In genomic region chr19:42178791-42179500, GRCh38 we compare ENCODE assay signal across 10 cellular contexts. TPM values are rescaled to one million over a fixed set of nuclear protein-coding genes. Genes with fewer than 3 reads are reported as not detected.
A peak's percentile ranks its signal among the peaks of the same experiment; 100 is the strongest.
DNase-seq lines count a peak whose midpoint lies in the region; ATAC-seq, FAIRE-seq and TF ChIP-seq lines count a peak whose summit lies in the region.
"Had no signal": no experiment of that assay in that cellular context is flagged by ENCODE, and none has a peak within 500 bp of the region (broad histone marks: within the 10 kb centered on the region; RNA-seq: fewer than 3 reads in every experiment).

No MANE protein-coding gene starts in this region.

- H2AFZ ChIP-seq in K562 (ENCODE audit: low read depth, low read length) (no peak overlapping the region), neural cell (ENCODE audit: low read depth, low read length) (no peak overlapping the region)

- no peak for TF ChIP-seq RAD21 in K562 (CRISPR knock-in tag; conservative IDR thresholded peaks at IDR 0.05 in 1 of 2, IDR thresholded peaks at IDR 0.05 in 1 of 2)
- peak; percentile 25 for TF ChIP-seq RAD21 in neural cell (conservative IDR thresholded peaks at IDR 0.05)

- peaks cover 0 to 15% of the 10 kb centered on the region in 2 experiments; a peak in 3 of 5 replicates for H3K4me1 ChIP-seq in K562 (replicated peaks in 1 of 2; ENCODE audit: control insufficient read depth in 2 of 2, insufficient read depth in 2 of 2, low read length in 2 of 2)

- H3K79me2 ChIP-seq in K562 (ENCODE audit: control insufficient read depth, insufficient read depth, low read length) (no peaks in the 10 kb centered on the region), neural cell (replicated peaks; ENCODE audit: insufficient read depth, low read length) (peaks cover 24% of the 10 kb centered on the region)

- no peaks in the 10 kb centered on the region for H3K36me3 ChIP-seq in K562 (ENCODE audit: control insufficient read depth, insufficient read depth, low read length)
- H3K36me3 ChIP-seq in neural cell (ENCODE audit: insufficient read depth, low read length) = no peaks in the 10 kb centered on the region
- H3K36me3 ChIP-seq: BLaER1, upper lobe of left lung had no signal

- no peak overlapping the region for H3K4me3 ChIP-seq in K562
- H3K4me3 ChIP-seq in neural cell (ENCODE audit: low read length) = no peak overlapping the region
- H3K4me3 ChIP-seq: BLaER1, upper lobe of left lung had no signal

- in situ Hi-C loops in K562 (cut with MboI) = no loop called here

- no peak for TF ChIP-seq POLR2A in K562 (conservative IDR thresholded peaks at IDR 0.05)

- H3K9me3 ChIP-seq in K562 (replicated peaks; ENCODE audit: control insufficient read depth, insufficient read depth, low read depth, low read length) = no peaks in the 10 kb centered on the region
- no peaks in the 10 kb centered on the region for H3K9me3 ChIP-seq in neural cell (ENCODE audit: low read length)
- H3K9me3 ChIP-seq: BLaER1, upper lobe of left lung had no signal

- H3K27me3 ChIP-seq in K562 (ENCODE audit: control insufficient read depth in 2 of 2, insufficient read depth in 2 of 2, low read length in 2 of 2) = peaks cover 45 to 65% of the 10 kb centered on the region in 2 experiments
- H3K27me3 ChIP-seq in neural cell (ENCODE audit: insufficient read depth, low read depth, low read length) = no peaks in the 10 kb centered on the region

- H3K9me2 ChIP-seq in neural cell (ENCODE audit: insufficient read depth, low read length) = no peaks in the 10 kb centered on the region

- no peaks in the 10 kb centered on the region for H3K9me1 ChIP-seq in K562 (ENCODE audit: control insufficient read depth, insufficient read depth, low read length)

- peaks cover 14% of the 10 kb centered on the region; the same call in 1 of the 2 replicates for H4K20me1 ChIP-seq in K562 (replicated peaks; ENCODE audit: control insufficient read depth, insufficient read depth, low read length)
- no peaks in the 10 kb centered on the region for H4K20me1 ChIP-seq in neural cell (ENCODE audit: insufficient read depth)

- no peak for FAIRE-seq in K562 (lab: Jason Lieb, UNC)

- TF ChIP-seq EP300 in K562 (IDR thresholded peaks at IDR 0.05; ENCODE audit: low read length) (no peak), neural cell (conservative IDR thresholded peaks at IDR 0.05; ENCODE audit: poor library complexity, severe bottlenecking) (no peak)

- WGBS in K562 (ENCODE audit: insufficient coverage, low coverage, missing lambda C conversion rate) = 3% methylated on average over 3 of the region's 4 CpGs

- H3K4me2 ChIP-seq in K562 (ENCODE audit: insufficient read depth, low read length) = no peak overlapping the region
- no peak overlapping the region for H3K4me2 ChIP-seq in neural cell (ENCODE audit: low read length)
- H3K4me2 ChIP-seq: BLaER1 had no signal

- TF ChIP-seq CTCF in K562 (IDR thresholded peaks at IDR 0.05 in 2 of 3, conservative IDR thresholded peaks at IDR 0.05 in 1 of 3; ENCODE audit: insufficient read depth in 2 of 3, low read depth in 1 of 3, low read length in 3 of 3) (peak; percentile 36 to 59 (median 43)), neural cell (IDR thresholded peaks at IDR 0.05; ENCODE audit: poor library complexity, severe bottlenecking) (peak; percentile 63)

- no peak overlapping the region for H3K27ac ChIP-seq in K562 (ENCODE audit: extremely low read depth, low read depth, low read length)
- H3K27ac ChIP-seq in neural cell (ENCODE audit: low read length) = peak overlapping the region; percentile 100
- H3K27ac ChIP-seq: BLaER1, upper lobe of left lung had no signal

- peak; percentile 74 for ATAC-seq in K562
- ATAC-seq in GM18520 (IDR thresholded peaks at IDR 0.05; ENCODE audit: unreplicated experiment) = no peak

- no TSS peak for BruUV-seq in K562 (replicated peaks; lab: Mats Ljungman, UMichigan)

- POLR2A ChIA-PET in K562 (lab: Yijun Ruan, JAX) = no interaction called here

- peaks cover 7% of the 10 kb centered on the region for H3F3A ChIP-seq in neural cell (ENCODE audit: insufficient read depth, low read length, poor library complexity, severe bottlenecking)

- intact Hi-C loops in K562 (cut with micrococcal nuclease) = no loop called here

- H3K9ac ChIP-seq in K562 (ENCODE audit: insufficient read depth in 1 of 2, low read depth in 2 of 2, low read length in 2 of 2) = no peak overlapping the region
- H3K9ac ChIP-seq in neural cell (ENCODE audit: low read length) = peak overlapping the region; percentile 87
- H3K9ac ChIP-seq: BLaER1 had no signal

- CTCF ChIA-PET in K562 (lab: Yijun Ruan, JAX; ENCODE audit: low intra/inter-chr PET ratio) = no interaction called here

- DNase-seq in NCI-H748 (lab: John Stamatoyannopoulos, UW; ENCODE audit: unreplicated experiment) (peak; percentile 33), NCI-H748 treated with DMSO at 0.1 percent for 48 hours (lab: John Stamatoyannopoulos, UW) (no peak), HuH-7 (ENCODE audit: low spot score) (peak; percentile 55), K562 (ENCODE audit: extremely low read depth in 1 of 4, low spot score in 3 of 4) (peak; percentile 37 to 76 (median 64)), NCI-H187 treated with DMSO at 0.1 percent for 48 hours (lab: John Stamatoyannopoulos, UW) (no peak)
- no peak for DNase-seq in stimulated activated CD4-positive, alpha-beta T cell treated with anti-CD3 and anti-CD28 coated beads, Interleukin-2, amount 100 ng/mL, for 24 hours

TF ChIP-seq in K562, 482 proteins besides CTCF, POLR2A, EP300 and RAD21 (continues in another document):
- TF ChIP-seq ZBTB7A (IDR thresholded peaks at IDR 0.05; ENCODE audit: borderline replicate concordance, control insufficient read depth, low read depth, low read length) = peak; percentile 78

RNA-seq across cellular contexts. Expression of gene DEDD2, which starts 38.5 kb away (rescaled TPM):
- total RNA-seq in K562 (2011; cell fraction: chromatin; rRNA removed; ENCODE audit: low replicate concordance) = 11.8 and 32.9 TPM in 2 replicates
- total RNA-seq in K562 (2011; cell fraction: nucleolus; rRNA removed) = 28.2 and 29.9 TPM in 2 replicates
- total RNA-seq in K562 (2011; cell fraction: nucleoplasm; rRNA removed) = 20.2 and 21.2 TPM in 2 replicates
- 37.5 and 53.6 TPM in 2 replicates for total RNA-seq in K562 (2014; rRNA removed)
- total RNA-seq in K562 (2014; rRNA removed; fragmentation: Illumina TruSeq; extraction: Trizol) = 12.5 and 16.8 TPM in 2 replicates
- 24.1 and 24.5 TPM in 2 replicates for total RNA-seq in K562 (2015; rRNA removed; fragmentation: Illumina TruSeq; extraction: Trizol)
- 35.9 and 37.3 TPM in 2 replicates for total RNA-seq in K562 (2021)
- 29.2 and 36.2 TPM in 2 replicates for polyA plus RNA-seq in K562 (2011; rRNA removed)
- 52.8 and 104 TPM in 2 replicates for polyA plus RNA-seq in K562 (2011; cell fraction: cytosol; rRNA removed)
- 35.0 and 53.5 TPM in 2 replicates for polyA plus RNA-seq in K562 (2011; cell fraction: nucleus; rRNA removed)
- 28.1 and 29.6 TPM in 2 replicates for polyA plus RNA-seq in K562 (2012)
- 31.3 and 34.0 TPM in 2 replicates for polyA plus RNA-seq in K562 (2014; fragmentation: Illumina TruSeq; extraction: Trizol)
- polyA plus RNA-seq in K562 (2014; fragmentation: Nextera tagmentation; extraction: Ambion mirVana) = 1 to 10 TPM; 4.3 to 4.7 TPM
- polyA plus RNA-seq in K562 (2014; rRNA removed) = 43.0 and 47.8 TPM in 2 replicates
- 9.9 and 15.1 TPM in 2 replicates for polyA minus RNA-seq in K562 (2011; rRNA and poly(A)+ RNA removed)
- polyA minus RNA-seq in K562 (2011; cell fraction: cytosol; rRNA and poly(A)+ RNA removed) = 15.5 and 17.2 TPM in 2 replicates
- 8.8 and 9.7 TPM in 2 replicates for polyA minus RNA-seq in K562 (2011; cell fraction: nucleus; rRNA and poly(A)+ RNA removed)
- polyA plus RNA-seq in neural cell = 69.9 and 72.8 TPM in 2 replicates
- polyA minus RNA-seq in neural cell = 45.7 and 51.6 TPM in 2 replicates

RNA-seq across cellular contexts. Expression of gene ZNF526, which starts 41.2 kb away (rescaled TPM):
- total RNA-seq in K562 (2011; cell fraction: chromatin; rRNA removed; ENCODE audit: low replicate concordance) = 21.1 and 52.8 TPM in 2 replicates
- total RNA-seq in K562 (2011; cell fraction: nucleolus; rRNA removed) = 30.7 and 40.2 TPM in 2 replicates
- 23.1 and 30.6 TPM in 2 replicates for total RNA-seq in K562 (2011; cell fraction: nucleoplasm; rRNA removed)
- 8.3 and 11.5 TPM in 2 replicates for total RNA-seq in K562 (2014; rRNA removed)
- total RNA-seq in K562 (2014; rRNA removed; fragmentation: Illumina TruSeq; extraction: Trizol) = 5.3 and 6.1 TPM in 2 replicates
- 7.6 and 8.2 TPM in 2 replicates for total RNA-seq in K562 (2015; rRNA removed; fragmentation: Illumina TruSeq; extraction: Trizol)
- 17.9 and 19.9 TPM in 2 replicates for total RNA-seq in K562 (2021)
- 4.2 and 8.3 TPM in 2 replicates for polyA plus RNA-seq in K562 (2011; rRNA removed)
- polyA plus RNA-seq in K562 (2011; cell fraction: cytosol; rRNA removed) = 5.2 and 8.1 TPM in 2 replicates
- 7.2 and 8.4 TPM in 2 replicates for polyA plus RNA-seq in K562 (2011; cell fraction: nucleus; rRNA removed)
- 8.0 and 13.2 TPM in 2 replicates for polyA plus RNA-seq in K562 (2012)
- polyA plus RNA-seq in K562 (2014; fragmentation: Illumina TruSeq; extraction: Trizol) = 6.5 and 8.6 TPM in 2 replicates
- 1 to 10 TPM; 1.3 to 2.2 TPM for polyA plus RNA-seq in K562 (2014; fragmentation: Nextera tagmentation; extraction: Ambion mirVana)
- 6.2 and 7.4 TPM in 2 replicates for polyA plus RNA-seq in K562 (2014; rRNA removed)
- polyA minus RNA-seq in K562 (2011; rRNA and poly(A)+ RNA removed) = 10.0 and 13.2 TPM in 2 replicates
- polyA minus RNA-seq in K562 (2011; cell fraction: cytosol; rRNA and poly(A)+ RNA removed) = 6.9 TPM in 2 replicates
- polyA minus RNA-seq in K562 (2011; cell fraction: nucleus; rRNA and poly(A)+ RNA removed) = 9.0 and 12.9 TPM in 2 replicates
- 2.1 TPM in 2 replicates for polyA plus RNA-seq in neural cell
- polyA minus RNA-seq in neural cell = 7.6 and 10.0 TPM in 2 replicates

RNA-seq across cellular contexts. Expression of gene POU2F2, which starts 46.7 kb away (rescaled TPM):
- 0.88 and 0.93 TPM in 2 replicates for total RNA-seq in K562 (2011; cell fraction: chromatin; rRNA removed; ENCODE audit: low replicate concordance)
- total RNA-seq in K562 (2011; cell fraction: nucleolus; rRNA removed) = 0.39 and 0.50 TPM in 2 replicates
- total RNA-seq in K562 (2011; cell fraction: nucleoplasm; rRNA removed) = 0.44 and 0.76 TPM in 2 replicates
- total RNA-seq in K562 (2014; rRNA removed) = 0.14 and 0.37 TPM in 2 replicates
- 0.03 and 0.07 TPM in 2 replicates for total RNA-seq in K562 (2014; rRNA removed; fragmentation: Illumina TruSeq; extraction: Trizol)
- total RNA-seq in K562 (2015; rRNA removed; fragmentation: Illumina TruSeq; extraction: Trizol) = 0.14 and 0.19 TPM in 2 replicates
- 0.56 and 0.60 TPM in 2 replicates for total RNA-seq in K562 (2021)
- polyA plus RNA-seq in K562 (2011; rRNA removed) = 0.26 and 0.28 TPM in 2 replicates
- 0.12 and 0.46 TPM in 2 replicates for polyA plus RNA-seq in K562 (2011; cell fraction: cytosol; rRNA removed)
- 0.88 and 1.2 TPM in 2 replicates for polyA plus RNA-seq in K562 (2011; cell fraction: nucleus; rRNA removed)
- polyA plus RNA-seq in K562 (2012) = 0.33 and 0.73 TPM in 2 replicates
- 0.42 and 0.68 TPM in 2 replicates for polyA plus RNA-seq in K562 (2014; fragmentation: Illumina TruSeq; extraction: Trizol)
- under 1 TPM; 0.03 TPM for polyA plus RNA-seq in K562 (2014; fragmentation: Nextera tagmentation; extraction: Ambion mirVana)
- polyA plus RNA-seq in K562 (2014; rRNA removed) = 0.61 and 1.1 TPM in 2 replicates
- 0.11 and 0.12 TPM in 2 replicates for polyA minus RNA-seq in K562 (2011; rRNA and poly(A)+ RNA removed)
- not detected in 2 replicates for polyA minus RNA-seq in K562 (2011; cell fraction: cytosol; rRNA and poly(A)+ RNA removed)
- 0.40 and 0.56 TPM in 2 replicates for polyA minus RNA-seq in K562 (2011; cell fraction: nucleus; rRNA and poly(A)+ RNA removed)
- 7.7 and 12.4 TPM in 2 replicates for polyA plus RNA-seq in neural cell
- polyA minus RNA-seq in neural cell = 10.7 and 18.9 TPM in 2 replicates

Comparison
In these comparisons a context has a peak if more than half of its experiments do, and no peak if none do; other contexts are left out.
1. DNase-seq: peak in NCI-H748 (single experiment), HuH-7 (single experiment) and K562 (4 of 4); none in NCI-H748 treated with DMSO at 0.1 percent for 48 hours (single experiment), stimulated activated CD4-positive, alpha-beta T cell treated with anti-CD3 and anti-CD28 coated beads, Interleukin-2, amount 100 ng/mL, for 24 hours (0 of 2) and NCI-H187 treated with DMSO at 0.1 percent for 48 hours (single experiment).